Comparison of ENCODE assay signal across 6 cellular contexts in genomic region chr13:110099922-110100321, GRCh38.
"Had no signal": no experiment of that assay in that cellular context is flagged by ENCODE, and none has a peak within 500 bp of the region (broad histone marks: within the 10 kb centered on the region; RNA-seq: fewer than 3 reads in every experiment).

No MANE protein-coding gene starts in this region.

- ATAC-seq: HepG2, K562 had no signal

- DNase-seq: IMR-90, KBM-7 had no signal

- H3K27ac ChIP-seq: HL-60 had no signal

- H3K4me3 ChIP-seq: K562 had no signal

- FAIRE-seq: HepG2, HTR-8/SVneo, K562 had no signal
